Comparison of ENCODE assay signal across 8 cellular contexts in genomic region chr12:109111775-109112491, GRCh38. TPM values are rescaled to one million over a fixed set of nuclear protein-coding genes. Genes with fewer than 3 reads are reported as not detected.
DNase-seq lines count a peak whose midpoint lies in the region; ATAC-seq and TF ChIP-seq lines count a peak whose summit lies in the region.

No MANE protein-coding gene starts in this region.

- peak overlapping the region; percentile 31 for H3K27ac Mint-ChIP-seq in activated naive CD8-positive, alpha-beta T cell treated with anti-CD3 and anti-CD28 coated beads, Interleukin-2, amount 50 U/mL, for 24 hours
- peak overlapping the region; percentile 68 for H3K27ac Mint-ChIP-seq in glutamatergic neuron (ENCODE audit: unreplicated experiment)
- peak overlapping the region; percentile 79 for H3K27ac Mint-ChIP-seq in type B pancreatic cell

- peak overlapping the region; percentile 90 for H3K27ac ChIP-seq in RWPE1

- H3K36me3 Mint-ChIP-seq in activated naive CD8-positive, alpha-beta T cell treated with anti-CD3 and anti-CD28 coated beads, Interleukin-2, amount 50 U/mL, for 24 hours (ENCODE audit: low read depth): peaks cover 23% of the 10 kb centered on the region
- H3K36me3 Mint-ChIP-seq in glutamatergic neuron (ENCODE audit: unreplicated experiment) (no peaks in the 10 kb centered on the region), type B pancreatic cell (peaks cover 11% of the 10 kb centered on the region)

- TF ChIP-seq CTCF in RWPE1 (conservative IDR thresholded peaks at IDR 0.05; ENCODE audit: low read depth) (peak; percentile 76), glutamatergic neuron (IDR thresholded peaks at IDR 0.05; ENCODE audit: partially characterized antibody, unreplicated experiment) (peak; percentile 84), type B pancreatic cell (conservative IDR thresholded peaks at IDR 0.05) (peak; percentile 92)

- POLR2A ChIA-PET in RWPE1 (lab: Yijun Ruan, JAX; ENCODE audit: low non-redundant PET): no interaction called here

- peaks cover 23% of the 10 kb centered on the region for H3K4me1 Mint-ChIP-seq in activated naive CD8-positive, alpha-beta T cell treated with anti-CD3 and anti-CD28 coated beads, Interleukin-2, amount 50 U/mL, for 24 hours
- H3K4me1 Mint-ChIP-seq in glutamatergic neuron (ENCODE audit: low read depth, unreplicated experiment) (peaks cover 14% of the 10 kb centered on the region), type B pancreatic cell (ENCODE audit: unreplicated experiment) (peaks cover 53% of the 10 kb centered on the region)

- H3K9me3 Mint-ChIP-seq in activated naive CD8-positive, alpha-beta T cell treated with anti-CD3 and anti-CD28 coated beads, Interleukin-2, amount 50 U/mL, for 24 hours: no peaks in the 10 kb centered on the region
- H3K9me3 Mint-ChIP-seq in glutamatergic neuron (ENCODE audit: unreplicated experiment) (peaks cover 2% of the 10 kb centered on the region), type B pancreatic cell (no peaks in the 10 kb centered on the region)

- peak overlapping the region; percentile 56 for H3K4me3 Mint-ChIP-seq in activated naive CD8-positive, alpha-beta T cell treated with anti-CD3 and anti-CD28 coated beads, Interleukin-2, amount 50 U/mL, for 24 hours
- H3K4me3 Mint-ChIP-seq in glutamatergic neuron (ENCODE audit: unreplicated experiment): peak overlapping the region; percentile 58
- peak overlapping the region; percentile 84 for H3K4me3 Mint-ChIP-seq in type B pancreatic cell

- CTCF ChIA-PET in RWPE1 (lab: Yijun Ruan, JAX): interaction anchor here (0.5 to 1.3 kb wide), 22 partner anchors 10 to 425 kb away, joined by 3 to 12 read pairs (median 4); partner anchors contain the start of genes KCTD10 and UBE3B

- H3K27me3 Mint-ChIP-seq in activated naive CD8-positive, alpha-beta T cell treated with anti-CD3 and anti-CD28 coated beads, Interleukin-2, amount 50 U/mL, for 24 hours: no peaks in the 10 kb centered on the region
- peaks cover 3% of the 10 kb centered on the region for H3K27me3 Mint-ChIP-seq in glutamatergic neuron (ENCODE audit: unreplicated experiment)
- H3K27me3 Mint-ChIP-seq in type B pancreatic cell: no peaks in the 10 kb centered on the region

- no peak for ATAC-seq in activated naive CD8-positive, alpha-beta T cell treated with anti-CD3 and anti-CD28 coated beads, Interleukin-2, amount 50 U/mL, for 24 hours

- DNase-seq in activated gamma-delta T cell treated with Interleukin-2 at 50 U/mL for 16 hours (peak; percentile 33), activated gamma-delta T cell (lab: John Stamatoyannopoulos, UW) (no peak), RWPE1 (ENCODE audit: low spot score) (peak; percentile 50), glutamatergic neuron (peak; percentile 69), nucleus accumbens (lab: John Stamatoyannopoulos, UW) (peak in 41 of 56 donors; percentile 5 to 79 (median 31)), type B pancreatic cell (ENCODE audit: extremely low spot score, unreplicated experiment) (no peak), GDM1 (lab: John Stamatoyannopoulos, UW) (no peak)
- DNase-seq in activated naive CD8-positive, alpha-beta T cell treated with anti-CD3 and anti-CD28 coated beads, Interleukin-2, amount 50 U/mL, for 24 hours: peak; percentile 71

RNA-seq across cellular contexts. Expression of gene ACACB, which starts 4.5 kb away (rescaled TPM):
- total RNA-seq in glutamatergic neuron (ENCODE audit: unreplicated experiment) (3.8 TPM), type B pancreatic cell (ENCODE audit: low replicate concordance) (14.6 and 22.7 TPM in 2 replicates)

RNA-seq across cellular contexts. Expression of gene UNG, which starts 14.5 kb away (rescaled TPM):
- total RNA-seq in glutamatergic neuron (ENCODE audit: unreplicated experiment) (32.4 TPM), type B pancreatic cell (ENCODE audit: low replicate concordance) (49.8 and 63.0 TPM in 2 replicates)

RNA-seq across cellular contexts. Expression of gene ALKBH2, which starts 18.7 kb away (rescaled TPM):
- total RNA-seq in glutamatergic neuron (ENCODE audit: unreplicated experiment): 16.4 TPM
- 19.6 and 31.4 TPM in 2 replicates for total RNA-seq in type B pancreatic cell (ENCODE audit: low replicate concordance)

RNA-seq across cellular contexts. Expression of gene USP30, which starts 59.6 kb away (rescaled TPM):
- total RNA-seq in glutamatergic neuron (ENCODE audit: unreplicated experiment) (14.4 TPM), type B pancreatic cell (ENCODE audit: low replicate concordance) (14.5 and 18.9 TPM in 2 replicates)

Comparison
In these comparisons a context has a peak if more than half of its experiments do, and no peak if none do; other contexts are left out.
1. DNase-seq: peak in activated gamma-delta T cell treated with Interleukin-2 at 50 U/mL for 16 hours (single experiment), RWPE1 (single experiment), activated naive CD8-positive, alpha-beta T cell treated with anti-CD3 and anti-CD28 coated beads, Interleukin-2, amount 50 U/mL, for 24 hours (single experiment), glutamatergic neuron (single experiment) and nucleus accumbens (41 of 56); none in activated gamma-delta T cell (single experiment), type B pancreatic cell (single experiment) and GDM1 (single experiment).
2. Peak in every context shown above with its lines, with median percentiles within 50 percentile points of each other: CTCF ChIP-seq, H3K27ac Mint-ChIP-seq and H3K4me3 Mint-ChIP-seq.